ENCODE assay signal across 27 cellular contexts in genomic region chr12:124749725-124750124, GRCh38.
"Had no signal": no experiment of that assay in that cellular context is flagged by ENCODE, and none has a peak within 500 bp of the region (broad histone marks: within the 10 kb centered on the region; RNA-seq: fewer than 3 reads in every experiment).

No MANE protein-coding gene starts in this region.

- H3K27ac ChIP-seq: coronary artery, gastrocnemius medialis, hepatocyte, pancreas, prostate gland, VCaP had no signal

- H3K4me3 Mint-ChIP-seq: activated naive CD8-positive, alpha-beta T cell; activated T-cell treated with anti-CD3 and anti-CD28 coated beads, Interleukin-2, amount 50 U/mL, for 72 hours; effector memory CD8-positive, alpha-beta T cell; natural killer cell; stimulated activated memory B cell treated with anti-CD40 and anti-IgM and Interleukin-4, amounts not matched to agents 10 μg/mL and 1 μg/mL and 100 μg/mL, for 72 hours had no signal

- FAIRE-seq: pancreas, TTC549 had no signal

- DNase-seq: activated CD4-positive, alpha-beta T cell treated with anti-CD3 and anti-CD28 coated beads for 4 hours; activated CD4-positive, alpha-beta T cell treated with anti-CD3 and anti-CD28 coated beads, Interleukin-2, amount 50 U/mL, for 4 hours; activated effector memory CD4-positive, alpha-beta T cell treated with Interleukin-2 at 50 U/mL for 16 hours; activated naive CD4-positive, alpha-beta T cell treated with Interleukin-2 at 50 U/mL for 16 hours; activated T-cell treated with anti-CD3 and anti-CD28 coated beads for 4 hours; activated T-cell treated with anti-CD3 and anti-CD28 coated beads, Interleukin-2, amount 50 U/mL, for 72 hours; body of pancreas; effector memory CD8-positive, alpha-beta T cell; erythroblast; gastrocnemius medialis; glutamatergic neuron; natural killer cell; pancreas; retina; stimulated activated CD4-positive, alpha-beta T cell treated with anti-CD3 and anti-CD28 coated beads, Interleukin-1b, Interleukin-23, amount 100 ng/mL, for 48 hours; stimulated activated CD4-positive, alpha-beta T cell treated with anti-CD3 and anti-CD28 coated beads, Interleukin-4, amount 100 ng/mL, for 4 hours; stimulated activated CD8-positive, alpha-beta memory T cell treated with anti-CD3 and anti-CD28 coated beads, Interleukin-4, amount 100 ng/mL, for 48 hours; stomach had no signal

- H3K4me3 ChIP-seq: body of pancreas, coronary artery, gastrocnemius medialis, hepatocyte, pancreas, prostate gland, smooth muscle cell, stomach, tibial nerve had no signal

- H3K36me3 ChIP-seq: gastrocnemius medialis, pancreas, prostate gland, stomach, tibial nerve had no signal

- H3K9me3 Mint-ChIP-seq: effector memory CD8-positive, alpha-beta T cell; natural killer cell had no signal

- H3K4me2 ChIP-seq: hepatocyte, smooth muscle cell had no signal

- H3K27ac Mint-ChIP-seq: activated naive CD8-positive, alpha-beta T cell; activated T-cell treated with anti-CD3 and anti-CD28 coated beads, Interleukin-2, amount 50 U/mL, for 72 hours; natural killer cell; stimulated activated memory B cell treated with anti-CD40 and anti-IgM and Interleukin-4, amounts not matched to agents 10 μg/mL and 1 μg/mL and 100 μg/mL, for 72 hours had no signal

- H3K9me3 ChIP-seq: body of pancreas, gastrocnemius medialis, pancreas, prostate gland, stomach, tibial nerve had no signal

- H3K36me3 Mint-ChIP-seq: activated naive CD8-positive, alpha-beta T cell; stimulated activated memory B cell treated with anti-CD40 and anti-IgM and Interleukin-4, amounts not matched to agents 10 μg/mL and 1 μg/mL and 100 μg/mL, for 72 hours had no signal

- H3K27me3 ChIP-seq: body of pancreas, gastrocnemius medialis, hepatocyte, pancreas, stomach, tibial nerve had no signal

- H3K79me2 ChIP-seq: hepatocyte had no signal

- H2AFZ ChIP-seq: hepatocyte had no signal

- ATAC-seq: activated T-cell treated with anti-CD3 and anti-CD28 coated beads, Interleukin-2, amount 50 U/mL, for 72 hours; body of pancreas; effector memory CD8-positive, alpha-beta T cell; gastrocnemius medialis; natural killer cell; pancreas; stimulated activated memory B cell treated with anti-CD40 and anti-IgM and Interleukin-4, amounts not matched to agents 10 μg/mL and 1 μg/mL and 100 μg/mL, for 72 hours had no signal
